ENCODE assay signal across 10 cellular contexts in the genomic region with DNA sequence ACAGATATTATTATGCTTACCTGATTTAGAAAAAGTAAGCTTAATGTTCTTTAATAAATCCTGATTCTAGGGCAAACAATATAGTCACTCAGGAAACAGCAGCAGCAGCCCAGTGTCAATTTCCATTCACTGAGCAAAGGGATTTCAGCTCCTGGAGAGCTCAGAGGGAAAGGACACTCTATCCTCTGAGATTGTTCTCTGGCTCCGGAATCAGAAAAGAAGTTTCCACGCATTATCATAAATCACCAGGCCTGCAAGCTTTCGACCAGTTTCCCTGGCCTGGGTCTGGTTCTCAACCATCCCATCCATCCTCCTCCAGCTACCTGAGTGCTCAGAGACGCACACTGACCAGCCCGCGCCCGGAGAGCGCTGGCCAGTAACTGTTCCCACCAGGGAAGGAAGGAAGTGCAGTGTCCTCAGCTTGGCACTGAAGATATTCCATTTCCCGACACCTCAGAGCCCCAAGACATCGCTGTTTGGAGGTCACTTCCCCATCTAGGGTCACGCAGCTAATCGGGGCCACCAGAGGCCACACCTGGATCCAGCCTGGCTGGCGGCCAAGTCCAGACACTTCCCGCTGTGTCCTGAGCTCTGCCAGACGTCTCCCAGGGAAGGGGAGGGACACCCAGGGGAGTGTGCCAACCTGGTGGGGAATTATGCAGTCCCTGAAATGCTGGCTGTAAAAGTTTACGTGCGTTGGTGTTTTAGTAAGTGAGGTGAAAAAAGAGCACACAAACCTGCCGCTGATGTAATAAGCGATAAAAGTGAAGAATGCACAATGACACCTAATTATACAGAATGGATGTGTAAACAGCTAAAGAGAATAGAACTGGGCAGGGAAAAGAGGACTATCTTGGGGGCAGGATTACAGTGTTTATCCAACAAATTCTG. TPM values are rescaled to one million over a fixed set of nuclear protein-coding genes. Genes with fewer than 3 reads are reported as not detected.
DNase-seq lines count a peak whose midpoint lies in the region; ATAC-seq and TF ChIP-seq lines count a peak whose summit lies in the region.
"Had no signal": no experiment of that assay in that cellular context is flagged by ENCODE, and none has a peak within 500 bp of the region (broad histone marks: within the 10 kb centered on the region; RNA-seq: fewer than 3 reads in every experiment).

No MANE protein-coding gene starts in this region.

- H3K9me3 Mint-ChIP-seq in IgD-negative memory B cell, result peaks cover 2 to 8% (median 6%) of the 10 kb centered on the region in 3 donors
- H3K9me3 Mint-ChIP-seq: activated T-cell treated with anti-CD3 and anti-CD28 coated beads, Interleukin-2, amount 50 U/mL, for 24 hours had no signal

- peak overlapping the region; percentile 48 to 80 (median 64) for H3K4me3 Mint-ChIP-seq in IgD-negative memory B cell
- H3K4me3 Mint-ChIP-seq: activated T-cell treated with anti-CD3 and anti-CD28 coated beads, Interleukin-2, amount 50 U/mL, for 24 hours had no signal

- 23 to 59% methylated on average over 19 of the region's 19 CpGs for WGBS in sigmoid colon, 2 donors

- peaks cover 39 to 55% (median 54%) of the 10 kb centered on the region in 3 donors for H3K4me1 Mint-ChIP-seq in IgD-negative memory B cell

- no peaks in the 10 kb centered on the region for H3K9me3 ChIP-seq in sigmoid colon

- peaks cover 0 to 12% (median 0%) of the 10 kb centered on the region in 4 donors for H3K36me3 ChIP-seq in sigmoid colon

- peak in 1 of 2 donors; percentile 23 for ATAC-seq in left cardiac atrium
- ATAC-seq in HG03521 (IDR thresholded peaks at IDR 0.05; ENCODE audit: unreplicated experiment), result no peak
- ATAC-seq in HG02763 (IDR thresholded peaks at IDR 0.05; ENCODE audit: unreplicated experiment), result no peak

- H3K4me1 ChIP-seq in sigmoid colon, result peaks cover 0 to 59% (median 37%) of the 10 kb centered on the region in 4 donors

- DNase-seq in NCI-H774 (lab: John Stamatoyannopoulos, UW), result peak; percentile 89
- peak; percentile 59 for DNase-seq in left cardiac atrium
- DNase-seq in sigmoid colon, result peak; percentile 70
- DNase-seq in activated CD4-positive, alpha-beta T cell treated with anti-CD3 and anti-CD28 coated beads for 48 hours, result no peak
- no peak for DNase-seq in activated CD4-positive, alpha-beta T cell treated with anti-CD3 and anti-CD28 coated beads for 1 hour
- DNase-seq: activated T-cell treated with anti-CD3 and anti-CD28 coated beads, Interleukin-2, amount 50 U/mL, for 24 hours; kidney had no signal

- H3K36me3 Mint-ChIP-seq in IgD-negative memory B cell, result peaks cover 10% of the 10 kb centered on the region

- TF ChIP-seq EP300 in sigmoid colon (IDR thresholded peaks at IDR 0.05), result no peak

- peaks cover 2% of the 10 kb centered on the region for H3K27me3 Mint-ChIP-seq in IgD-negative memory B cell
- H3K27me3 Mint-ChIP-seq: activated T-cell treated with anti-CD3 and anti-CD28 coated beads, Interleukin-2, amount 50 U/mL, for 24 hours had no signal

- H3K27me3 ChIP-seq in sigmoid colon, result no peaks in the 10 kb centered on the region

- peak overlapping the region; percentile 45 to 66 (median 58) for H3K27ac ChIP-seq in sigmoid colon

- peak overlapping the region; percentile 95 to 99 (median 98) for H3K27ac Mint-ChIP-seq in IgD-negative memory B cell
- H3K27ac Mint-ChIP-seq: activated T-cell treated with anti-CD3 and anti-CD28 coated beads, Interleukin-2, amount 50 U/mL, for 24 hours had no signal

- no peak for TF ChIP-seq CTCF in sigmoid colon (IDR thresholded peaks at IDR 0.05)

- intact Hi-C loops in left cardiac atrium (cut with DNase I) (no loop called here), sigmoid colon (cut with DNase I) (no loop called here)

- no peak for TF ChIP-seq POLR2A in sigmoid colon (IDR thresholded peaks at IDR 0.05)

- no peak overlapping the region for H3K4me3 ChIP-seq in sigmoid colon

RNA-seq across cellular contexts. Expression of a gene that starts 29.1 kb away (rescaled TPM):
- polyA plus RNA-seq in IgD-negative memory B cell (28.5 TPM), sigmoid colon (10 to 100 TPM; 14.4 to 25.6 (median 15.7) TPM)
- total RNA-seq in left cardiac atrium (10 to 100 TPM; 59.9 to 67.4 TPM), sigmoid colon (10 to 100 TPM; 15.0 to 38.2 (median 17.9) TPM)

RNA-seq across cellular contexts. Expression of a gene that starts 53.3 kb away (rescaled TPM):
- polyA plus RNA-seq in IgD-negative memory B cell (not detected), sigmoid colon (not detected)
- total RNA-seq in left cardiac atrium (not detected), sigmoid colon (not detected)
- total RNA-seq: kidney had no signal

RNA-seq across cellular contexts. Expression of a gene that starts 53.6 kb away (rescaled TPM):
- polyA plus RNA-seq in IgD-negative memory B cell (3.6 TPM), sigmoid colon (1 to 10 TPM; 1.8 to 3.8 (median 1.8) TPM)
- total RNA-seq in left cardiac atrium (1 to 10 TPM; 2.4 to 3.8 TPM), sigmoid colon (1 to 10 TPM; 3.8 to 10.0 (median 5.7) TPM)

Comparison
In these comparisons a context has a peak if more than half of its experiments do, and no peak if none do; other contexts are left out.
1. DNase-seq: peak in NCI-H774 (single experiment), left cardiac atrium (single experiment) and sigmoid colon (single experiment); none in activated CD4-positive, alpha-beta T cell treated with anti-CD3 and anti-CD28 coated beads for 48 hours (single experiment) and activated CD4-positive, alpha-beta T cell treated with anti-CD3 and anti-CD28 coated beads for 1 hour (single experiment).